Comparison of ENCODE assay signal across 15 cellular contexts in genomic region chr7:891291-891690, GRCh38. TPM values are rescaled to one million over a fixed set of nuclear protein-coding genes. Genes with fewer than 3 reads are reported as not detected.
DNase-seq lines count a peak whose midpoint lies in the region; ATAC-seq, FAIRE-seq and TF ChIP-seq lines count a peak whose summit lies in the region.
"Had no signal": no experiment of that assay in that cellular context is flagged by ENCODE, and none has a peak within 500 bp of the region (broad histone marks: within the 10 kb centered on the region; RNA-seq: fewer than 3 reads in every experiment).

No MANE protein-coding gene starts in this region.

- in situ Hi-C loops in HepG2 (cut with HindIII; ENCODE audit: extremely low pct_ligation_motif_present, low pct_unique_long_range_greater_than_20kb) = no loop called here

- peaks cover 48 to 86% of the 10 kb centered on the region in 2 experiments for H3K36me3 ChIP-seq in HepG2 (replicated peaks in 1 of 2; ENCODE audit: control insufficient read depth in 1 of 2, insufficient read depth in 2 of 2, low read length in 2 of 2)
- H3K36me3 ChIP-seq in right lobe of liver = peaks cover 0 to 62% (median 33%) of the 10 kb centered on the region in 4 donors
- peaks cover 24 to 25% of the 10 kb centered on the region in 2 donors for H3K36me3 ChIP-seq in kidney (ENCODE audit: control insufficient read depth in 1 of 2, insufficient read depth in 2 of 2, low read length in 2 of 2)
- peaks cover 74 to 93% (median 93%) of the 10 kb centered on the region in 4 donors for H3K36me3 ChIP-seq in stomach

- CTCF ChIA-PET in HepG2 (lab: Yijun Ruan, JAX; ENCODE audit: low intra/inter-chr PET ratio, low total read pairs) (no interaction called here), RWPE1 (lab: Yijun Ruan, JAX) (no interaction called here)

- H3K79me2 ChIP-seq in HepG2 (ENCODE audit: insufficient read depth, low read length) = peaks cover 25% of the 10 kb centered on the region

- intact Hi-C loops in HepG2 (cut with micrococcal nuclease; ENCODE audit: unreplicated experiment) (no loop called here), right lobe of liver (cut with DNase I) (no loop called here), kidney (cut with DNase I) (no loop called here), stomach (cut with DNase I; ENCODE audit: low total_unique reads) (no loop called here)

- DNase-seq in HepG2 (ENCODE audit: low spot score) (no peak), right lobe of liver (no peak), RWPE1 (ENCODE audit: low spot score) (no peak), kidney (peak; percentile 60), NCI-H1417 (lab: John Stamatoyannopoulos, UW) (no peak), stomach (no peak)
- DNase-seq: CD8-positive, alpha-beta T cell; COR-L47; H9 had no signal

- FAIRE-seq in HepG2 (lab: Jason Lieb, UNC) = no peak
- no peak for FAIRE-seq in kidney (lab: Jason Lieb, UNC)
- FAIRE-seq: D721Med, G401.6, GM12891, H1 had no signal

- TF ChIP-seq POLR2A in HepG2 (IDR thresholded peaks at IDR 0.05; ENCODE audit: insufficient read depth in 1 of 2, low read depth in 2 of 2, low read length in 2 of 2) (no peak), right lobe of liver (IDR thresholded peaks at IDR 0.05) (no peak), stomach (IDR thresholded peaks at IDR 0.05) (no peak)

- H3K4me2 ChIP-seq in HepG2 (ENCODE audit: low read depth, low read length) = no peak overlapping the region
- H3K4me2 ChIP-seq: BLaER1 treated with 17β-estradiol and CSF1 and Interleukin-3, amounts not matched to agents 10 nM and 100 nM had no signal

- ATAC-seq in HepG2 (no peak), right lobe of liver (no peak), GM21825 (IDR thresholded peaks at IDR 0.05; ENCODE audit: unreplicated experiment) (no peak)
- ATAC-seq: CD8-positive, alpha-beta T cell had no signal

- H2AFZ ChIP-seq in HepG2 (ENCODE audit: low read length) = no peak overlapping the region

- no peaks in the 10 kb centered on the region for H4K20me1 ChIP-seq in HepG2 (ENCODE audit: insufficient read depth, low read length)

- no peak overlapping the region for H3K9ac ChIP-seq in HepG2 (ENCODE audit: insufficient read depth, low read depth, low read length)
- H3K9ac ChIP-seq in kidney (ENCODE audit: low read length in 2 of 2) = no peak overlapping the region
- H3K9ac ChIP-seq: BLaER1 treated with 17β-estradiol and CSF1 and Interleukin-3, amounts not matched to agents 10 nM and 100 nM had no signal

- TF ChIP-seq EP300 in HepG2 (IDR thresholded peaks at IDR 0.05; ENCODE audit: low read depth in 2 of 2, low read length in 2 of 2) = no peak
- TF ChIP-seq EP300 in HepG2 (CRISPR knock-in tag; IDR thresholded peaks at IDR 0.05; ENCODE audit: borderline replicate concordance) = no peak
- TF ChIP-seq EP300 in stomach (IDR thresholded peaks at IDR 0.05) = no peak

- no peak for TF ChIP-seq RAD21 in HepG2 (CRISPR knock-in tag; IDR thresholded peaks at IDR 0.05)

- H3K27ac ChIP-seq in HepG2 (ENCODE audit: extremely low read length, insufficient read depth, low read length) = no peak overlapping the region
- no peak overlapping the region for H3K27ac ChIP-seq in right lobe of liver
- H3K27ac ChIP-seq in RWPE1 = peak overlapping the region; percentile 21; the same call in 1 of the 2 replicates
- no peak overlapping the region for H3K27ac ChIP-seq in kidney (ENCODE audit: low read depth in 2 of 2, low read length in 2 of 2)
- no peak overlapping the region for H3K27ac ChIP-seq in stomach
- H3K27ac ChIP-seq: BLaER1 treated with 17β-estradiol and CSF1 and Interleukin-3, amounts not matched to agents 10 nM and 100 nM had no signal

- no peaks in the 10 kb centered on the region for H3K4me1 ChIP-seq in HepG2 (ENCODE audit: insufficient read depth, low read length)
- H3K4me1 ChIP-seq in right lobe of liver = peaks cover 0 to 25% (median 8%) of the 10 kb centered on the region in 4 donors
- peaks cover 0 to 10% of the 10 kb centered on the region in 2 donors for H3K4me1 ChIP-seq in kidney (ENCODE audit: control insufficient read depth in 1 of 2, insufficient read depth in 1 of 2, low read depth in 1 of 2, low read length in 2 of 2)
- H3K4me1 ChIP-seq in stomach = peaks cover 0 to 18% (median 9%) of the 10 kb centered on the region in 4 donors

- H3K9me3 ChIP-seq in HepG2 (ENCODE audit: low read length) = no peaks in the 10 kb centered on the region
- no peaks in the 10 kb centered on the region for H3K9me3 ChIP-seq in right lobe of liver
- H3K9me3 ChIP-seq in kidney (ENCODE audit: control insufficient read depth in 1 of 2, low read length in 2 of 2) = no peaks in the 10 kb centered on the region
- H3K9me3 ChIP-seq in stomach = no peaks in the 10 kb centered on the region
- H3K9me3 ChIP-seq: BLaER1 treated with 17β-estradiol and CSF1 and Interleukin-3, amounts not matched to agents 10 nM and 100 nM had no signal

- no TSS peak for BruUV-seq in HepG2 (replicated peaks; lab: Mats Ljungman, UMichigan)

- 99% methylated on average over 29 of the region's 29 CpGs for WGBS in HepG2 (ENCODE audit: low lambda C conversion rate)
- WGBS in right lobe of liver (ENCODE audit: insufficient coverage, low coverage, low lambda C conversion rate, missing lambda C conversion rate) = 97% methylated on average over 12 of the region's 29 CpGs
- 94 to 96% (median 96%) methylated on average over 29 of the region's 29 CpGs for WGBS in stomach, 5 donors

- H3K4me3 ChIP-seq in HepG2 (replicated peaks in 1 of 3; ENCODE audit: insufficient read depth in 1 of 3, low read depth in 2 of 3, low read length in 3 of 3) (no peak overlapping the region), right lobe of liver (no peak overlapping the region), kidney (ENCODE audit: low read length in 2 of 2) (no peak overlapping the region), stomach (no peak overlapping the region)
- H3K4me3 ChIP-seq: BLaER1 treated with 17β-estradiol and CSF1 and Interleukin-3, amounts not matched to agents 10 nM and 100 nM had no signal

- H3K27me3 ChIP-seq in HepG2 (ENCODE audit: control insufficient read depth in 1 of 2, insufficient read depth in 2 of 2, low read length in 2 of 2) = no peaks in the 10 kb centered on the region
- no peaks in the 10 kb centered on the region for H3K27me3 ChIP-seq in right lobe of liver
- H3K27me3 ChIP-seq in stomach = no peaks in the 10 kb centered on the region
- H3K27me3 ChIP-seq: BLaER1 treated with 17β-estradiol and CSF1 and Interleukin-3, amounts not matched to agents 10 nM and 100 nM had no signal

- POLR2A ChIA-PET in HepG2 (lab: Yijun Ruan, JAX) = interaction anchor here (1.2 to 1.5 kb wide), 2 partner anchors 11 to 12 kb away, joined by 5 to 6 read pairs; no protein-coding TSS in a partner anchor
- POLR2A ChIA-PET in RWPE1 (lab: Yijun Ruan, JAX; ENCODE audit: low non-redundant PET) = no interaction called here

- TF ChIP-seq CTCF in HepG2 (CRISPR knock-in tag; IDR thresholded peaks at IDR 0.05) (no peak), right lobe of liver (IDR thresholded peaks at IDR 0.05) (no peak), RWPE1 (conservative IDR thresholded peaks at IDR 0.05; ENCODE audit: low read depth) (no peak), kidney (IDR thresholded peaks at IDR 0.05; ENCODE audit: borderline replicate concordance, extremely low read depth, insufficient read depth) (no peak), stomach (IDR thresholded peaks at IDR 0.05) (no peak)

RNA-seq across cellular contexts. Expression of gene GET4, which starts 14.9 kb away (rescaled TPM):
- 28.2 and 31.6 TPM in 2 replicates for total RNA-seq in HepG2 (2016; rRNA removed; fragmentation: Illumina TruSeq; extraction: Trizol)
- total RNA-seq in HepG2 (2016; cell fraction: cytosol; rRNA removed; fragmentation: Illumina TruSeq; extraction: Trizol; ENCODE audit: low read depth) = 7.8 and 8.0 TPM in 2 replicates
- 27.8 and 31.5 TPM in 2 replicates for total RNA-seq in HepG2 (2016; cell fraction: insoluble cytoplasmic fraction; rRNA removed; fragmentation: Illumina TruSeq; extraction: Trizol)
- 18.9 and 22.1 TPM in 2 replicates for total RNA-seq in HepG2 (2016; cell fraction: membrane; rRNA removed; fragmentation: Illumina TruSeq; extraction: Trizol)
- 26.6 and 28.2 TPM in 2 replicates for total RNA-seq in HepG2 (2016; cell fraction: nucleus; rRNA removed; fragmentation: Illumina TruSeq; extraction: Trizol)
- 35.2 and 44.4 TPM in 2 replicates for polyA plus RNA-seq in HepG2 (2011; rRNA removed)
- polyA plus RNA-seq in HepG2 (2011; cell fraction: cytosol; rRNA removed) = 32.6 and 49.3 TPM in 2 replicates
- polyA plus RNA-seq in HepG2 (2011; cell fraction: nucleus; rRNA removed) = 186 and 201 TPM in 2 replicates
- 33.0 and 39.4 TPM in 2 replicates for polyA plus RNA-seq in HepG2 (2012)
- 13.8 and 16.4 TPM in 2 replicates for polyA plus RNA-seq in HepG2 (2016; cell fraction: cytosol; fragmentation: Illumina TruSeq; extraction: Trizol; ENCODE audit: low read depth)
- 49.1 and 51.2 TPM in 2 replicates for polyA plus RNA-seq in HepG2 (2016; cell fraction: insoluble cytoplasmic fraction; fragmentation: Illumina TruSeq; extraction: Trizol; ENCODE audit: low read depth)
- polyA plus RNA-seq in HepG2 (2016; cell fraction: membrane; fragmentation: Illumina TruSeq; extraction: Trizol; ENCODE audit: low read depth) = 21.9 and 26.3 TPM in 2 replicates
- 111 and 112 TPM in 2 replicates for polyA plus RNA-seq in HepG2 (2016; cell fraction: nucleus; fragmentation: Illumina TruSeq; extraction: Trizol; ENCODE audit: insufficient read depth, low read depth)
- polyA minus RNA-seq in HepG2 (2011; rRNA and poly(A)+ RNA removed; ENCODE audit: low replicate concordance) = 16.3 and 17.4 TPM in 2 replicates
- polyA minus RNA-seq in HepG2 (2011; cell fraction: cytosol; rRNA and poly(A)+ RNA removed) = 9.7 and 12.6 TPM in 2 replicates
- 19.2 and 26.4 TPM in 2 replicates for polyA minus RNA-seq in HepG2 (2011; cell fraction: nucleus; rRNA and poly(A)+ RNA removed)
- 10 to 100 TPM; 15.6 to 38.3 (median 28.3) TPM for total RNA-seq in right lobe of liver
- 44.8 TPM for total RNA-seq in kidney
- polyA plus RNA-seq in kidney (ENCODE audit: insufficient read depth, low read depth, low replicate concordance) = 80.8 TPM
- 100 to 1,000 TPM in 1 of 5 donors, 10 to 100 TPM in 4; 22.4 to 140 (median 40.1) TPM for total RNA-seq in stomach
- polyA plus RNA-seq in stomach = 10 to 100 TPM; 34.4 to 53.2 (median 53.0) TPM

RNA-seq across cellular contexts. Expression of gene SUN1, which starts 59.0 kb away (rescaled TPM):
- 23.2 and 47.0 TPM in 2 replicates for total RNA-seq in HepG2 (2016; rRNA removed; fragmentation: Illumina TruSeq; extraction: Trizol)
- total RNA-seq in HepG2 (2016; cell fraction: cytosol; rRNA removed; fragmentation: Illumina TruSeq; extraction: Trizol; ENCODE audit: low read depth) = 20.5 and 20.8 TPM in 2 replicates
- total RNA-seq in HepG2 (2016; cell fraction: insoluble cytoplasmic fraction; rRNA removed; fragmentation: Illumina TruSeq; extraction: Trizol) = 23.7 and 48.5 TPM in 2 replicates
- 17.9 and 19.0 TPM in 2 replicates for total RNA-seq in HepG2 (2016; cell fraction: membrane; rRNA removed; fragmentation: Illumina TruSeq; extraction: Trizol)
- 73.3 and 80.7 TPM in 2 replicates for total RNA-seq in HepG2 (2016; cell fraction: nucleus; rRNA removed; fragmentation: Illumina TruSeq; extraction: Trizol)
- polyA plus RNA-seq in HepG2 (2011; rRNA removed) = 126 and 140 TPM in 2 replicates
- 172 and 209 TPM in 2 replicates for polyA plus RNA-seq in HepG2 (2011; cell fraction: cytosol; rRNA removed)
- polyA plus RNA-seq in HepG2 (2011; cell fraction: nucleus; rRNA removed) = 652 and 741 TPM in 2 replicates
- 71.5 and 75.9 TPM in 2 replicates for polyA plus RNA-seq in HepG2 (2012)
- polyA plus RNA-seq in HepG2 (2016; cell fraction: cytosol; fragmentation: Illumina TruSeq; extraction: Trizol; ENCODE audit: low read depth) = 8.3 and 11.8 TPM in 2 replicates
- 18.4 and 20.2 TPM in 2 replicates for polyA plus RNA-seq in HepG2 (2016; cell fraction: insoluble cytoplasmic fraction; fragmentation: Illumina TruSeq; extraction: Trizol; ENCODE audit: low read depth)
- 7.5 and 9.3 TPM in 2 replicates for polyA plus RNA-seq in HepG2 (2016; cell fraction: membrane; fragmentation: Illumina TruSeq; extraction: Trizol; ENCODE audit: low read depth)
- polyA plus RNA-seq in HepG2 (2016; cell fraction: nucleus; fragmentation: Illumina TruSeq; extraction: Trizol; ENCODE audit: insufficient read depth, low read depth) = 160 and 177 TPM in 2 replicates
- polyA minus RNA-seq in HepG2 (2011; rRNA and poly(A)+ RNA removed; ENCODE audit: low replicate concordance) = 212 and 267 TPM in 2 replicates
- polyA minus RNA-seq in HepG2 (2011; cell fraction: cytosol; rRNA and poly(A)+ RNA removed) = 55.5 and 58.0 TPM in 2 replicates
- 208 and 210 TPM in 2 replicates for polyA minus RNA-seq in HepG2 (2011; cell fraction: nucleus; rRNA and poly(A)+ RNA removed)
- total RNA-seq in right lobe of liver = 10 to 100 TPM; 33.4 to 54.0 (median 48.7) TPM
- total RNA-seq in kidney = 168 TPM
- polyA plus RNA-seq in kidney (ENCODE audit: insufficient read depth, low read depth, low replicate concordance) = 40.4 TPM
- 100 to 1,000 TPM; 103 to 242 (median 159) TPM for total RNA-seq in stomach
- polyA plus RNA-seq in stomach = 10 to 100 TPM; 15.9 to 58.9 (median 21.7) TPM
